8 cellular contexts compared by ENCODE assay signal in genomic region chr6:144217264-144217663, GRCh38.
A peak's percentile ranks its signal among the peaks of the same experiment; 100 is the strongest.
DNase-seq lines count a peak whose midpoint lies in the region; ATAC-seq and TF ChIP-seq lines count a peak whose summit lies in the region.

No MANE protein-coding gene starts in this region.

- H3K36me3 ChIP-seq in Caco-2 (ENCODE audit: control insufficient read depth, insufficient read depth, low read length) (no peaks in the 10 kb centered on the region), ovary (no peaks in the 10 kb centered on the region)

- no TSS peak for BruUV-seq in Caco-2 (replicated peaks; lab: Mats Ljungman, UMichigan)

- no peak for TF ChIP-seq POLR2A in ovary (IDR thresholded peaks at IDR 0.05)

- intact Hi-C loops in Caco-2 (cut with micrococcal nuclease; ENCODE audit: unreplicated experiment), result loop anchor here (5.0 to 10.0 kb wide), 2 partner anchors 115 to 198 kb away; no protein-coding TSS in a partner anchor
- intact Hi-C loops in dorsolateral prefrontal cortex (cut with DNase I), result loop anchor here (2.0 to 10.0 kb wide), 8 partner anchors 65 to 1518 kb away; partner anchors contain the start of genes EPM2A (in 1 of the 2), FUCA2 (in 1 of the 2), LTV1 (in 1 of the 2) and SF3B5 (in 1 of the 2)
- intact Hi-C loops in ovary (cut with DNase I), result loop anchor here in 3 of 4 donors (2.0 to 10.0 kb wide), 8 partner anchors 68 to 265 kb away; partner anchors contain the start of genes UTRN (in 3 of the 3) and SF3B5 (in 1 of the 3)

- TF ChIP-seq CTCF in Caco-2 (IDR thresholded peaks at IDR 0.05; ENCODE audit: insufficient read depth in 1 of 2, low read depth in 1 of 2, low read length in 1 of 2, severe bottlenecking in 1 of 2, unreplicated experiment in 1 of 2), result no peak
- no peak for TF ChIP-seq CTCF in dorsolateral prefrontal cortex (IDR thresholded peaks at IDR 0.05 in 54 of 56, conservative IDR thresholded peaks at IDR 0.05 in 2 of 56; ENCODE audit: low read depth in 1 of 56, partially characterized antibody in 56 of 56)
- no peak for TF ChIP-seq CTCF in ovary (IDR thresholded peaks at IDR 0.05)

- H3K9me3 ChIP-seq in Caco-2 (no peaks in the 10 kb centered on the region), ovary (no peaks in the 10 kb centered on the region)

- H3K9me3 Mint-ChIP-seq in Caco-2 (ENCODE audit: unreplicated experiment), result no peaks in the 10 kb centered on the region

- H3K36me3 Mint-ChIP-seq in Caco-2 (ENCODE audit: insufficient read depth, unreplicated experiment), result peaks cover 23% of the 10 kb centered on the region

- POLR2A ChIA-PET in Caco-2 (lab: Charles Lee), result interaction anchor here (1.2 kb wide), 1 partner anchor 47 kb away, joined by 4 read pairs; no protein-coding TSS in a partner anchor

- no peaks in the 10 kb centered on the region for H3K27me3 ChIP-seq in Caco-2 (replicated peaks; ENCODE audit: control insufficient read depth, insufficient read depth, low read length)
- no peaks in the 10 kb centered on the region for H3K27me3 ChIP-seq in dorsolateral prefrontal cortex
- no peaks in the 10 kb centered on the region for H3K27me3 ChIP-seq in ovary

- peaks cover 7% of the 10 kb centered on the region for H3K4me1 ChIP-seq in Caco-2
- H3K4me1 ChIP-seq in ovary (ENCODE audit: insufficient read depth), result peaks cover 4% of the 10 kb centered on the region

- no peak for DNase-seq in Caco-2
- DNase-seq in NCI-H69 (lab: John Stamatoyannopoulos, UW), result peak; percentile 3
- DNase-seq in dorsolateral prefrontal cortex, result no peak
- DNase-seq in ovary, result no peak
- DNase-seq in NCI-H2171 treated with DMSO at 0.1 percent for 48 hours (lab: John Stamatoyannopoulos, UW), result no peak
- DNase-seq in activated CD4-positive, alpha-beta T cell treated with anti-CD3 and anti-CD28 coated beads, Interleukin-2, amount 50 U/mL, for 1 hour, result no peak
- DNase-seq in putamen (ENCODE audit: low spot score), result no peak

- peak overlapping the region in 50 of 59 donors; percentile 12 to 100 (median 96) for H3K27ac ChIP-seq in dorsolateral prefrontal cortex
- H3K27ac ChIP-seq in ovary, result peak overlapping the region in 1 of 2 donors; percentile 97

- peak overlapping the region; percentile 86 for H3K4me3 Mint-ChIP-seq in Caco-2 (ENCODE audit: unreplicated experiment)

- WGBS in ovary, 3 donors, result 14 to 25% (median 16%) methylated on average over 11 of the region's 11 CpGs

- ATAC-seq in GM19023 (IDR thresholded peaks at IDR 0.05; ENCODE audit: unreplicated experiment), result no peak

- H3K27me3 Mint-ChIP-seq in Caco-2 (ENCODE audit: insufficient read depth, unreplicated experiment), result peaks cover 6% of the 10 kb centered on the region

- H3K4me1 Mint-ChIP-seq in Caco-2 (ENCODE audit: low read depth, unreplicated experiment), result peaks cover 34% of the 10 kb centered on the region

- TF ChIP-seq EP300 in ovary (IDR thresholded peaks at IDR 0.05), result no peak

- H3K4me3 ChIP-seq in Caco-2 (ENCODE audit: low read depth, low read length) (peak overlapping the region; percentile 70), dorsolateral prefrontal cortex (peak overlapping the region in 56 of 59 donors; percentile 60 to 94 (median 78)), ovary (peak overlapping the region; percentile 56)

- H3K27ac Mint-ChIP-seq in Caco-2 (ENCODE audit: unreplicated experiment), result peak overlapping the region; percentile 90

- CTCF ChIA-PET in Caco-2 (lab: Charles Lee), result interaction anchor here (0.7 to 2.1 kb wide), 7 partner anchors 53 to 265 kb away, joined by 3 to 15 read pairs (median 4); no protein-coding TSS in a partner anchor
